1 cellular context compared by ENCODE assay signal in genomic region chr6:20847904-20848303, GRCh38.
TF ChIP-seq lines count a peak whose summit lies in the region.

No MANE protein-coding gene starts in this region.

TF ChIP-seq in HepG2, 621 proteins besides CTCF, POLR2A, EP300 and RAD21 (continued from another document and continues in another):
- TF ChIP-seq ZNF777 (CRISPR knock-in tag; IDR thresholded peaks at IDR 0.05) (no peak), ZBTB40 (IDR thresholded peaks at IDR 0.05) (no peak), ZBTB40 (CRISPR knock-in tag; IDR thresholded peaks at IDR 0.05) (no peak), ARNTL (CRISPR knock-in tag; IDR thresholded peaks at IDR 0.05) (no peak), ZNF563 (CRISPR knock-in tag; IDR thresholded peaks at IDR 0.05) (no peak), ZNF687 (CRISPR knock-in tag; IDR thresholded peaks at IDR 0.05) (no peak), ZNF547 (CRISPR knock-in tag; IDR thresholded peaks at IDR 0.05) (no peak), RFXAP (CRISPR knock-in tag; IDR thresholded peaks at IDR 0.05; ENCODE audit: borderline replicate concordance) (no peak), YEATS4 (CRISPR knock-in tag; IDR thresholded peaks at IDR 0.05; ENCODE audit: borderline replicate concordance) (no peak), THAP9 (CRISPR knock-in tag; IDR thresholded peaks at IDR 0.05; ENCODE audit: borderline replicate concordance) (no peak), FOSL1 (CRISPR knock-in tag; IDR thresholded peaks at IDR 0.05; ENCODE audit: borderline replicate concordance) (no peak), ZKSCAN8 (CRISPR knock-in tag; IDR thresholded peaks at IDR 0.05; ENCODE audit: borderline replicate concordance) (no peak), ZMYM3 (CRISPR knock-in tag; IDR thresholded peaks at IDR 0.05) (no peak), ZSCAN31 (CRISPR knock-in tag; IDR thresholded peaks at IDR 0.05; ENCODE audit: low read depth) (no peak), ZNF431 (CRISPR knock-in tag; IDR thresholded peaks at IDR 0.05; ENCODE audit: borderline replicate concordance, low read depth) (no peak), ZBTB37 (CRISPR knock-in tag; IDR thresholded peaks at IDR 0.05) (no peak), ZNF205 (CRISPR knock-in tag; IDR thresholded peaks at IDR 0.05) (no peak), PPARG (CRISPR knock-in tag; conservative IDR thresholded peaks at IDR 0.05) (no peak), ZNF224 (CRISPR knock-in tag; IDR thresholded peaks at IDR 0.05) (no peak), ZNF574 (CRISPR knock-in tag; IDR thresholded peaks at IDR 0.05) (no peak), ZFAT (CRISPR knock-in tag; conservative IDR thresholded peaks at IDR 0.05) (no peak), CEBPB (IDR thresholded peaks at IDR 0.05; ENCODE audit: borderline replicate concordance, low read depth, low read length) (no peak), XRCC5 (optimal IDR thresholded peaks at IDR 0.05; ENCODE audit: low read length) (no peak), HNF4A (CRISPR knock-in tag; IDR thresholded peaks at IDR 0.05) (peak; percentile 81), SSRP1 (CRISPR knock-in tag; IDR thresholded peaks at IDR 0.05) (no peak), HBP1 (CRISPR knock-in tag; IDR thresholded peaks at IDR 0.05; ENCODE audit: low read depth) (no peak), FOXK2 (IDR thresholded peaks at IDR 0.05) (no peak), ZNF644 (CRISPR knock-in tag; IDR thresholded peaks at IDR 0.05; ENCODE audit: low read depth) (peak; percentile 86), ZNF746 (CRISPR knock-in tag; IDR thresholded peaks at IDR 0.05) (no peak), MEF2D (CRISPR knock-in tag; IDR thresholded peaks at IDR 0.05) (no peak), NFYC (CRISPR knock-in tag; IDR thresholded peaks at IDR 0.05) (peak; percentile 78), ZNF503 (CRISPR knock-in tag; IDR thresholded peaks at IDR 0.05) (no peak), DPF2 (CRISPR knock-in tag; IDR thresholded peaks at IDR 0.05; ENCODE audit: borderline replicate concordance, low read depth) (no peak)
